Comparison of ENCODE assay signal across 1 cellular context in the genomic region with DNA sequence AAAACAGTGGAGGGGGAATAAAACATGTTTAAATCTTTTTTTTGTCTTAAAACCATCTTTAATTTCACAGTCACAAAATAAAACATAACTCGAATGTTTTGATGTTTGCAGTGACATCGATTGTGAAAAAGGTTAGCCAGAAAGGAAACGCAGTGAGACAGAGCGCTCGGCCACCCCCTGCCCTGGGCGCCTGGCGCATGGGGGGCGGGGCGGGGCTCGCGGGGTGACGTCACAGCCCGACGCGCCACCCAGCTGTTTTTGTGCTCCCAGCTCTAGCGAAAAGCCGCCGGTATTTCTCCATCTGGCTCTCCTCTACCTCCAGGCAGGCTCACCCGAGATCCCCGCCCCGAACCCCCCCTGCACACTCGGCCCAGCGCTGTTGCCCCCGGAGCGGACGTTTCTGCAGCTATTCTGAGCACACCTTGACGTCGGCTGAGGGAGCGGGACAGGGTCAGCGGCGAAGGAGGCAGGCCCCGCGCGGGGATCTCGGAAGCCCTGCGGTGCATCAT.
A peak's percentile ranks its signal among the peaks of the same experiment; 100 is the strongest.
TF ChIP-seq lines count a peak whose summit lies in the region.

A gene (plus strand): TSS at position 255 of the 509 bp plus-strand sequence. CDS start 253 bp downstream, at position 508.

TF ChIP-seq in K562, 482 proteins besides CTCF, POLR2A, EP300 and RAD21 (continued from another document and continues in another):
- TF ChIP-seq, protein P1, sequence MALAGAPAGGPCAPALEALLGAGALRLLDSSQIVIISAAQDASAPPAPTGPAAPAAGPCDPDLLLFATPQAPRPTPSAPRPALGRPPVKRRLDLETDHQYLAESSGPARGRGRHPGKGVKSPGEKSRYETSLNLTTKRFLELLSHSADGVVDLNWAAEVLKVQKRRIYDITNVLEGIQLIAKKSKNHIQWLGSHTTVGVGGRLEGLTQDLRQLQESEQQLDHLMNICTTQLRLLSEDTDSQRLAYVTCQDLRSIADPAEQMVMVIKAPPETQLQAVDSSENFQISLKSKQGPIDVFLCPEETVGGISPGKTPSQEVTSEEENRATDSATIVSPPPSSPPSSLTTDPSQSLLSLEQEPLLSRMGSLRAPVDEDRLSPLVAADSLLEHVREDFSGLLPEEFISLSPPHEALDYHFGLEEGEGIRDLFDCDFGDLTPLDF (CRISPR knock-in tag; IDR thresholded peaks at IDR 0.05) = no peak
- TF ChIP-seq ZNF76 (CRISPR knock-in tag; IDR thresholded peaks at IDR 0.05; ENCODE audit: borderline replicate concordance) (no peak), FOS (IDR thresholded peaks at IDR 0.05; ENCODE audit: extremely low read depth, insufficient read length) (no peak), ZBTB1 (CRISPR knock-in tag; IDR thresholded peaks at IDR 0.05; ENCODE audit: borderline replicate concordance, low read depth) (no peak), MECOM (CRISPR knock-in tag; IDR thresholded peaks at IDR 0.05) (no peak), TAF9B (IDR thresholded peaks at IDR 0.05; ENCODE audit: partially characterized antibody) (peak; percentile 33), ZFP1 (CRISPR knock-in tag; IDR thresholded peaks at IDR 0.05) (no peak), CTBP1 (IDR thresholded peaks at IDR 0.05; ENCODE audit: borderline replicate concordance) (no peak), MCM2 (IDR thresholded peaks at IDR 0.05; ENCODE audit: low read depth) (no peak), TOE1 (IDR thresholded peaks at IDR 0.05; ENCODE audit: borderline replicate concordance) (no peak), TOE1 (CRISPR knock-in tag; IDR thresholded peaks at IDR 0.05; ENCODE audit: borderline replicate concordance, low read depth) (no peak), TARDBP (IDR thresholded peaks at IDR 0.05) (0 out of 2 replicates have a peak, but pooled peaks have one; percentile 10), CHD1 (IDR thresholded peaks at IDR 0.05; ENCODE audit: low read length) (no peak), ZNF184 (CRISPR knock-in tag; IDR thresholded peaks at IDR 0.05) (no peak), NCOA1 (IDR thresholded peaks at IDR 0.05; ENCODE audit: low read depth) (no peak), RBFOX2 (IDR thresholded peaks at IDR 0.05; ENCODE audit: low read depth, low read length) (peak; percentile 14; the same call in 1 of the 2 replicates), ZNF75A (CRISPR knock-in tag; IDR thresholded peaks at IDR 0.05) (no peak), PHB2 (IDR thresholded peaks at IDR 0.05; ENCODE audit: low read depth) (no peak), CBX1 (IDR thresholded peaks at IDR 0.05; ENCODE audit: low read depth) (no peak), ZNF324 (CRISPR knock-in tag; IDR thresholded peaks at IDR 0.05) (no peak), GATA2 (CRISPR knock-in tag; IDR thresholded peaks at IDR 0.05) (no peak), TEAD4 (IDR thresholded peaks at IDR 0.05; ENCODE audit: low read length) (no peak), TEAD4 (CRISPR knock-in tag; IDR thresholded peaks at IDR 0.05; ENCODE audit: borderline replicate concordance) (no peak), CCNT2 (IDR thresholded peaks at IDR 0.05; ENCODE audit: borderline replicate concordance, extremely low read depth, insufficient read length, low read depth, low read length) (no peak), MAFG (tag; conservative IDR thresholded peaks at IDR 0.05) (no peak), ZNF197 (CRISPR knock-in tag; IDR thresholded peaks at IDR 0.05; ENCODE audit: low read depth) (no peak), NFYB (IDR thresholded peaks at IDR 0.05; ENCODE audit: extremely low read depth, insufficient read length) (no peak), SRSF9 (IDR thresholded peaks at IDR 0.05; ENCODE audit: borderline replicate concordance, low read depth, low read length) (no peak), JUND (IDR thresholded peaks at IDR 0.05; ENCODE audit: borderline replicate concordance, low read depth, low read length) (peak; percentile 45; the same call in 1 of the 2 replicates), JUND (tag; IDR thresholded peaks at IDR 0.05; ENCODE audit: borderline replicate concordance, low read depth, low read length) (no peak; the same call in 2 of the 3 replicates), FOXA1 (IDR thresholded peaks at IDR 0.05; ENCODE audit: borderline replicate concordance) (no peak)
- TF ChIP-seq, protein P2, sequence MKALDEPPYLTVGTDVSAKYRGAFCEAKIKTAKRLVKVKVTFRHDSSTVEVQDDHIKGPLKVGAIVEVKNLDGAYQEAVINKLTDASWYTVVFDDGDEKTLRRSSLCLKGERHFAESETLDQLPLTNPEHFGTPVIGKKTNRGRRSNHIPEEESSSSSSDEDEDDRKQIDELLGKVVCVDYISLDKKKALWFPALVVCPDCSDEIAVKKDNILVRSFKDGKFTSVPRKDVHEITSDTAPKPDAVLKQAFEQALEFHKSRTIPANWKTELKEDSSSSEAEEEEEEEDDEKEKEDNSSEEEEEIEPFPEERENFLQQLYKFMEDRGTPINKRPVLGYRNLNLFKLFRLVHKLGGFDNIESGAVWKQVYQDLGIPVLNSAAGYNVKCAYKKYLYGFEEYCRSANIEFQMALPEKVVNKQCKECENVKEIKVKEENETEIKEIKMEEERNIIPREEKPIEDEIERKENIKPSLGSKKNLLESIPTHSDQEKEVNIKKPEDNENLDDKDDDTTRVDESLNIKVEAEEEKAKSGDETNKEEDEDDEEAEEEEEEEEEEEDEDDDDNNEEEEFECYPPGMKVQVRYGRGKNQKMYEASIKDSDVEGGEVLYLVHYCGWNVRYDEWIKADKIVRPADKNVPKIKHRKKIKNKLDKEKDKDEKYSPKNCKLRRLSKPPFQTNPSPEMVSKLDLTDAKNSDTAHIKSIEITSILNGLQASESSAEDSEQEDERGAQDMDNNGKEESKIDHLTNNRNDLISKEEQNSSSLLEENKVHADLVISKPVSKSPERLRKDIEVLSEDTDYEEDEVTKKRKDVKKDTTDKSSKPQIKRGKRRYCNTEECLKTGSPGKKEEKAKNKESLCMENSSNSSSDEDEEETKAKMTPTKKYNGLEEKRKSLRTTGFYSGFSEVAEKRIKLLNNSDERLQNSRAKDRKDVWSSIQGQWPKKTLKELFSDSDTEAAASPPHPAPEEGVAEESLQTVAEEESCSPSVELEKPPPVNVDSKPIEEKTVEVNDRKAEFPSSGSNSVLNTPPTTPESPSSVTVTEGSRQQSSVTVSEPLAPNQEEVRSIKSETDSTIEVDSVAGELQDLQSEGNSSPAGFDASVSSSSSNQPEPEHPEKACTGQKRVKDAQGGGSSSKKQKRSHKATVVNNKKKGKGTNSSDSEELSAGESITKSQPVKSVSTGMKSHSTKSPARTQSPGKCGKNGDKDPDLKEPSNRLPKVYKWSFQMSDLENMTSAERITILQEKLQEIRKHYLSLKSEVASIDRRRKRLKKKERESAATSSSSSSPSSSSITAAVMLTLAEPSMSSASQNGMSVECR (CRISPR knock-in tag; IDR thresholded peaks at IDR 0.05) = no peak
- TF ChIP-seq, protein P3, sequence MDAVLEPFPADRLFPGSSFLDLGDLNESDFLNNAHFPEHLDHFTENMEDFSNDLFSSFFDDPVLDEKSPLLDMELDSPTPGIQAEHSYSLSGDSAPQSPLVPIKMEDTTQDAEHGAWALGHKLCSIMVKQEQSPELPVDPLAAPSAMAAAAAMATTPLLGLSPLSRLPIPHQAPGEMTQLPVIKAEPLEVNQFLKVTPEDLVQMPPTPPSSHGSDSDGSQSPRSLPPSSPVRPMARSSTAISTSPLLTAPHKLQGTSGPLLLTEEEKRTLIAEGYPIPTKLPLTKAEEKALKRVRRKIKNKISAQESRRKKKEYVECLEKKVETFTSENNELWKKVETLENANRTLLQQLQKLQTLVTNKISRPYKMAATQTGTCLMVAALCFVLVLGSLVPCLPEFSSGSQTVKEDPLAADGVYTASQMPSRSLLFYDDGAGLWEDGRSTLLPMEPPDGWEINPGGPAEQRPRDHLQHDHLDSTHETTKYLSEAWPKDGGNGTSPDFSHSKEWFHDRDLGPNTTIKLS (IDR thresholded peaks at IDR 0.05; ENCODE audit: borderline replicate concordance, low read depth) = no peak
- TF ChIP-seq, protein P4, sequence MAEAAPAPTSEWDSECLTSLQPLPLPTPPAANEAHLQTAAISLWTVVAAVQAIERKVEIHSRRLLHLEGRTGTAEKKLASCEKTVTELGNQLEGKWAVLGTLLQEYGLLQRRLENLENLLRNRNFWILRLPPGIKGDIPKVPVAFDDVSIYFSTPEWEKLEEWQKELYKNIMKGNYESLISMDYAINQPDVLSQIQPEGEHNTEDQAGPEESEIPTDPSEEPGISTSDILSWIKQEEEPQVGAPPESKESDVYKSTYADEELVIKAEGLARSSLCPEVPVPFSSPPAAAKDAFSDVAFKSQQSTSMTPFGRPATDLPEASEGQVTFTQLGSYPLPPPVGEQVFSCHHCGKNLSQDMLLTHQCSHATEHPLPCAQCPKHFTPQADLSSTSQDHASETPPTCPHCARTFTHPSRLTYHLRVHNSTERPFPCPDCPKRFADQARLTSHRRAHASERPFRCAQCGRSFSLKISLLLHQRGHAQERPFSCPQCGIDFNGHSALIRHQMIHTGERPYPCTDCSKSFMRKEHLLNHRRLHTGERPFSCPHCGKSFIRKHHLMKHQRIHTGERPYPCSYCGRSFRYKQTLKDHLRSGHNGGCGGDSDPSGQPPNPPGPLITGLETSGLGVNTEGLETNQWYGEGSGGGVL (CRISPR knock-in tag; IDR thresholded peaks at IDR 0.05) = no peak
- TF ChIP-seq, protein P5, sequence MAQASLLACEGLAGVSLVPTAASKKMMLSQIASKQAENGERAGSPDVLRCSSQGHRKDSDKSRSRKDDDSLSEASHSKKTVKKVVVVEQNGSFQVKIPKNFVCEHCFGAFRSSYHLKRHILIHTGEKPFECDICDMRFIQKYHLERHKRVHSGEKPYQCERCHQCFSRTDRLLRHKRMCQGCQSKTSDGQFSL (CRISPR knock-in tag; IDR thresholded peaks at IDR 0.05) = no peak
- TF ChIP-seq, protein P5 (tag; IDR thresholded peaks at IDR 0.05) = no peak
- TF ChIP-seq, protein P6, sequence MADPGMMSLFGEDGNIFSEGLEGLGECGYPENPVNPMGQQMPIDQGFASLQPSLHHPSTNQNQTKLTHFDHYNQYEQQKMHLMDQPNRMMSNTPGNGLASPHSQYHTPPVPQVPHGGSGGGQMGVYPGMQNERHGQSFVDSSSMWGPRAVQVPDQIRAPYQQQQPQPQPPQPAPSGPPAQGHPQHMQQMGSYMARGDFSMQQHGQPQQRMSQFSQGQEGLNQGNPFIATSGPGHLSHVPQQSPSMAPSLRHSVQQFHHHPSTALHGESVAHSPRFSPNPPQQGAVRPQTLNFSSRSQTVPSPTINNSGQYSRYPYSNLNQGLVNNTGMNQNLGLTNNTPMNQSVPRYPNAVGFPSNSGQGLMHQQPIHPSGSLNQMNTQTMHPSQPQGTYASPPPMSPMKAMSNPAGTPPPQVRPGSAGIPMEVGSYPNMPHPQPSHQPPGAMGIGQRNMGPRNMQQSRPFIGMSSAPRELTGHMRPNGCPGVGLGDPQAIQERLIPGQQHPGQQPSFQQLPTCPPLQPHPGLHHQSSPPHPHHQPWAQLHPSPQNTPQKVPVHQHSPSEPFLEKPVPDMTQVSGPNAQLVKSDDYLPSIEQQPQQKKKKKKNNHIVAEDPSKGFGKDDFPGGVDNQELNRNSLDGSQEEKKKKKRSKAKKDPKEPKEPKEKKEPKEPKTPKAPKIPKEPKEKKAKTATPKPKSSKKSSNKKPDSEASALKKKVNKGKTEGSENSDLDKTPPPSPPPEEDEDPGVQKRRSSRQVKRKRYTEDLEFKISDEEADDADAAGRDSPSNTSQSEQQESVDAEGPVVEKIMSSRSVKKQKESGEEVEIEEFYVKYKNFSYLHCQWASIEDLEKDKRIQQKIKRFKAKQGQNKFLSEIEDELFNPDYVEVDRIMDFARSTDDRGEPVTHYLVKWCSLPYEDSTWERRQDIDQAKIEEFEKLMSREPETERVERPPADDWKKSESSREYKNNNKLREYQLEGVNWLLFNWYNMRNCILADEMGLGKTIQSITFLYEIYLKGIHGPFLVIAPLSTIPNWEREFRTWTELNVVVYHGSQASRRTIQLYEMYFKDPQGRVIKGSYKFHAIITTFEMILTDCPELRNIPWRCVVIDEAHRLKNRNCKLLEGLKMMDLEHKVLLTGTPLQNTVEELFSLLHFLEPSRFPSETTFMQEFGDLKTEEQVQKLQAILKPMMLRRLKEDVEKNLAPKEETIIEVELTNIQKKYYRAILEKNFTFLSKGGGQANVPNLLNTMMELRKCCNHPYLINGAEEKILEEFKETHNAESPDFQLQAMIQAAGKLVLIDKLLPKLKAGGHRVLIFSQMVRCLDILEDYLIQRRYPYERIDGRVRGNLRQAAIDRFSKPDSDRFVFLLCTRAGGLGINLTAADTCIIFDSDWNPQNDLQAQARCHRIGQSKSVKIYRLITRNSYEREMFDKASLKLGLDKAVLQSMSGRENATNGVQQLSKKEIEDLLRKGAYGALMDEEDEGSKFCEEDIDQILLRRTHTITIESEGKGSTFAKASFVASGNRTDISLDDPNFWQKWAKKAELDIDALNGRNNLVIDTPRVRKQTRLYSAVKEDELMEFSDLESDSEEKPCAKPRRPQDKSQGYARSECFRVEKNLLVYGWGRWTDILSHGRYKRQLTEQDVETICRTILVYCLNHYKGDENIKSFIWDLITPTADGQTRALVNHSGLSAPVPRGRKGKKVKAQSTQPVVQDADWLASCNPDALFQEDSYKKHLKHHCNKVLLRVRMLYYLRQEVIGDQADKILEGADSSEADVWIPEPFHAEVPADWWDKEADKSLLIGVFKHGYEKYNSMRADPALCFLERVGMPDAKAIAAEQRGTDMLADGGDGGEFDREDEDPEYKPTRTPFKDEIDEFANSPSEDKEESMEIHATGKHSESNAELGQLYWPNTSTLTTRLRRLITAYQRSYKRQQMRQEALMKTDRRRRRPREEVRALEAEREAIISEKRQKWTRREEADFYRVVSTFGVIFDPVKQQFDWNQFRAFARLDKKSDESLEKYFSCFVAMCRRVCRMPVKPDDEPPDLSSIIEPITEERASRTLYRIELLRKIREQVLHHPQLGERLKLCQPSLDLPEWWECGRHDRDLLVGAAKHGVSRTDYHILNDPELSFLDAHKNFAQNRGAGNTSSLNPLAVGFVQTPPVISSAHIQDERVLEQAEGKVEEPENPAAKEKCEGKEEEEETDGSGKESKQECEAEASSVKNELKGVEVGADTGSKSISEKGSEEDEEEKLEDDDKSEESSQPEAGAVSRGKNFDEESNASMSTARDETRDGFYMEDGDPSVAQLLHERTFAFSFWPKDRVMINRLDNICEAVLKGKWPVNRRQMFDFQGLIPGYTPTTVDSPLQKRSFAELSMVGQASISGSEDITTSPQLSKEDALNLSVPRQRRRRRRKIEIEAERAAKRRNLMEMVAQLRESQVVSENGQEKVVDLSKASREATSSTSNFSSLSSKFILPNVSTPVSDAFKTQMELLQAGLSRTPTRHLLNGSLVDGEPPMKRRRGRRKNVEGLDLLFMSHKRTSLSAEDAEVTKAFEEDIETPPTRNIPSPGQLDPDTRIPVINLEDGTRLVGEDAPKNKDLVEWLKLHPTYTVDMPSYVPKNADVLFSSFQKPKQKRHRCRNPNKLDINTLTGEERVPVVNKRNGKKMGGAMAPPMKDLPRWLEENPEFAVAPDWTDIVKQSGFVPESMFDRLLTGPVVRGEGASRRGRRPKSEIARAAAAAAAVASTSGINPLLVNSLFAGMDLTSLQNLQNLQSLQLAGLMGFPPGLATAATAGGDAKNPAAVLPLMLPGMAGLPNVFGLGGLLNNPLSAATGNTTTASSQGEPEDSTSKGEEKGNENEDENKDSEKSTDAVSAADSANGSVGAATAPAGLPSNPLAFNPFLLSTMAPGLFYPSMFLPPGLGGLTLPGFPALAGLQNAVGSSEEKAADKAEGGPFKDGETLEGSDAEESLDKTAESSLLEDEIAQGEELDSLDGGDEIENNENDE (IDR thresholded peaks at IDR 0.05; ENCODE audit: low read depth, low read length) = no peak
